In genomic region chrX:48508400-48509244, GRCh38 we compare ENCODE assay signal across 8 cellular contexts. TPM values are rescaled to one million over a fixed set of nuclear protein-coding genes. Genes with fewer than 3 reads are reported as not detected.
DNase-seq lines count a peak whose midpoint lies in the region; ATAC-seq and TF ChIP-seq lines count a peak whose summit lies in the region.

Gene PORCN (plus strand): TSS chrX:48508992. CDS start chrX:48509821, 829 bp downstream.

- POLR2A ChIA-PET in RWPE1 (lab: Yijun Ruan, JAX; ENCODE audit: low non-redundant PET): no interaction called here

- no peaks in the 10 kb centered on the region for H3K36me3 ChIP-seq in neuron (ENCODE audit: insufficient read depth, low read length)
- peaks cover 0 to 12% (median 3%) of the 10 kb centered on the region in 5 donors for H3K36me3 ChIP-seq in subcutaneous abdominal adipose tissue (ENCODE audit: control insufficient read depth in 5 of 5, insufficient read depth in 5 of 5, low read length in 5 of 5)

- no peaks in the 10 kb centered on the region for H3K9me3 ChIP-seq in neuron (ENCODE audit: low read length)
- H3K9me3 ChIP-seq in subcutaneous abdominal adipose tissue (ENCODE audit: control insufficient read depth in 5 of 5, low read length in 5 of 5): peaks cover 0 to 3% (median 0%) of the 10 kb centered on the region in 5 donors

- peak; percentile 73 for DNase-seq in CD1c-positive myeloid dendritic cell (ENCODE audit: extremely low spot score)
- peak in 59 of 76 experiments; percentile 1 to 70 (median 45) for DNase-seq in HUDEP-2 (lab: John Stamatoyannopoulos, UW; ENCODE audit: unreplicated experiment in 76 of 76)
- DNase-seq in RWPE1 (ENCODE audit: low spot score): peak; percentile 77
- DNase-seq in activated T-helper 9 cell treated with anti-CD3 and anti-CD28 coated beads, Interleukin-2, amount 50 U/mL, for 16 hours (ENCODE audit: low read depth): peak; percentile 69
- peak; percentile 68 for DNase-seq in fibroblast of villous mesenchyme (ENCODE audit: low read depth)

- H3K27ac ChIP-seq in RWPE1 (peak within 1 kb of the TSS; percentile 80), subcutaneous abdominal adipose tissue (ENCODE audit: low read depth, low read length) (peak within 1 kb of the TSS; percentile 30)

- peak within 1 kb of the TSS; percentile 70 for H2AFZ ChIP-seq in neuron (ENCODE audit: low read depth, low read length)

- peak within 1 kb of the TSS in 4 of 5 donors; percentile 71 to 86 (median 82) for H3K9ac ChIP-seq in subcutaneous abdominal adipose tissue (ENCODE audit: low read length in 5 of 5)

- peak; percentile 79 for ATAC-seq in GM19452 (IDR thresholded peaks at IDR 0.05; ENCODE audit: unreplicated experiment)

- H3K27me3 ChIP-seq in neuron (ENCODE audit: insufficient read depth, low read length) (no peaks in the 10 kb centered on the region), subcutaneous abdominal adipose tissue (ENCODE audit: control insufficient read depth in 5 of 5, insufficient read depth in 4 of 5, low read length in 5 of 5) (peaks cover 0 to 18% (median 10%) of the 10 kb centered on the region in 5 donors)

- H3K4me1 ChIP-seq in neuron (ENCODE audit: insufficient read depth, low read length) (no peaks in the 10 kb centered on the region), subcutaneous abdominal adipose tissue (ENCODE audit: control insufficient read depth in 5 of 5, insufficient read depth in 5 of 5, low read length in 5 of 5) (peaks cover 0 to 17% (median 13%) of the 10 kb centered on the region in 5 donors)

- TF ChIP-seq CTCF in RWPE1 (conservative IDR thresholded peaks at IDR 0.05; ENCODE audit: low read depth) (no peak), fibroblast of villous mesenchyme (IDR thresholded peaks at IDR 0.05; ENCODE audit: insufficient read depth, low read depth, low read length) (no peak)

- peak within 1 kb of the TSS; percentile 79 for H3K4me3 ChIP-seq in fibroblast of villous mesenchyme (ENCODE audit: low read depth, low read length)
- peak within 1 kb of the TSS; percentile 85 for H3K4me3 ChIP-seq in neuron (ENCODE audit: low read length)
- peak within 1 kb of the TSS; percentile 76 to 82 (median 79) for H3K4me3 ChIP-seq in subcutaneous abdominal adipose tissue (ENCODE audit: low read depth in 1 of 5, low read length in 5 of 5)

- CTCF ChIA-PET in RWPE1 (lab: Yijun Ruan, JAX): no interaction called here

RNA-seq across cellular contexts. Expression of gene PORCN, which starts in this region (rescaled TPM):
- total RNA-seq in fibroblast of villous mesenchyme: 6.5 and 8.4 TPM in 2 replicates

Comparison
In these comparisons a context has a peak if more than half of its experiments do, and no peak if none do; other contexts are left out.
1. Peak in every context shown above with its lines: DNase-seq, ATAC-seq, H3K4me3 ChIP-seq and H3K27ac ChIP-seq.